ENCODE assay signal across 12 cellular contexts in the genomic region with DNA sequence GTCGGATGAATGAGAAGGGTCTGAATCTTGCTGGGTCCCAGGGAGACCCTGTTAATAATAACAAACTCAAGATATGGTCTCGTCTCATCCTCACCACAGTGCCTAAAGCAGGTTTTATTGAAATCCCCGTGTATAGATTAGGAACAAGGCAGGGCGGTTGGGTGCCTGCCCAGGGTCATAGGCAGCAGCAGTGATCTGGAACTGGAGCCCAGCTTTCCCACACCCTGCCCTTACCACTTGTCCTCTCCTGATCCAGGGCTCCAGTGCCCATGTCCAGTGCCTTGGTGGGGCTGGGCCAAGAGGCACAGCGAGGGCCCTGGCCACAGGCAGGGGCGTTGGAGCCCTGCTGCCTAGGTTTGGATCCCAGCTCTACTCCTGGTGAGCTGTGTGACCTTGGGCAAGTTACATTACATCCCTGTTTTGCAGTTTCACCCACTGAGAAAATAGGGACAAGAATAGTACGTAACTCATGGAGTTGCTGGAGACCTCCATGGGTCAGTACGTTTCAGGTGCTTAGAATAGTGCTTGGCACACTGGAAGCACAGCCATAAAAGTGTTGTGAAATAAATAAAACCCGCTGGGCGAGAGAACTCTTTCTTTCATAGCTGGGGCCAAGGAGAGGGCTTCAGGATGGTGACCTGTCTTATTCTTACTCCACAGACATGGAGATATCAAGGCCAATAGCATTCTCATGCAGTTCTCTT.
"Had no signal": no experiment of that assay in that cellular context is flagged by ENCODE, and none has a peak within 500 bp of the region (broad histone marks: within the 10 kb centered on the region; RNA-seq: fewer than 3 reads in every experiment).

No MANE protein-coding gene starts in this region.

- FAIRE-seq: frontal cortex had no signal

- H3K4me1 ChIP-seq: colonic mucosa had no signal

- DNase-seq: activated CD8-positive, alpha-beta memory T cell treated with anti-CD3 and anti-CD28 coated beads, Interleukin-2, amount 50 U/mL, for 4 hours; activated CD8-positive, alpha-beta T cell treated with anti-CD3 and anti-CD28 coated beads for 36 hours; colonic mucosa; islet precursor cell; left ventricle myocardium superior; nephron progenitor cell; stimulated activated CD4-positive, alpha-beta T cell treated with anti-CD3 and anti-CD28 coated beads, Interleukin-4, amount 100 ng/mL, for 1 hour; stimulated activated CD8-positive, alpha-beta memory T cell treated with anti-CD3 and anti-CD28 coated beads, Interleukin-4, amount 100 ng/mL, for 48 hours; testis had no signal

- H3K27me3 Mint-ChIP-seq: activated CD8-positive, alpha-beta T cell treated with anti-CD3 and anti-CD28 coated beads for 36 hours; stimulated activated naive CD8-positive, alpha-beta T cell treated with anti-CD3 and anti-CD28 coated beads, Interleukin-15, Interleukin-2, amounts not matched to agents 100 ng/mL and 50 ng/mL, for 24 hours had no signal

- H3K36me3 ChIP-seq: colonic mucosa had no signal

- H3K4me3 ChIP-seq: colonic mucosa, testis had no signal

- H3K9me3 ChIP-seq: colonic mucosa, testis had no signal

- H3K36me3 Mint-ChIP-seq: mesothelial cell of epicardium had no signal

- H3K27ac Mint-ChIP-seq: activated CD8-positive, alpha-beta T cell treated with anti-CD3 and anti-CD28 coated beads for 36 hours; mesothelial cell of epicardium; stimulated activated naive CD8-positive, alpha-beta T cell treated with anti-CD3 and anti-CD28 coated beads, Interleukin-15, Interleukin-2, amounts not matched to agents 100 ng/mL and 50 ng/mL, for 24 hours had no signal

- H3K9me3 Mint-ChIP-seq: activated CD8-positive, alpha-beta T cell treated with anti-CD3 and anti-CD28 coated beads for 36 hours; mesothelial cell of epicardium; nephron progenitor cell; stimulated activated naive CD8-positive, alpha-beta T cell treated with anti-CD3 and anti-CD28 coated beads, Interleukin-15, Interleukin-2, amounts not matched to agents 100 ng/mL and 50 ng/mL, for 24 hours had no signal

- H3K27ac ChIP-seq: colonic mucosa, testis had no signal

- H3K4me3 Mint-ChIP-seq: activated CD8-positive, alpha-beta T cell treated with anti-CD3 and anti-CD28 coated beads for 36 hours; mesothelial cell of epicardium; nephron progenitor cell; stimulated activated naive CD8-positive, alpha-beta T cell treated with anti-CD3 and anti-CD28 coated beads, Interleukin-15, Interleukin-2, amounts not matched to agents 100 ng/mL and 50 ng/mL, for 24 hours had no signal

- H3K27me3 ChIP-seq: colonic mucosa, testis had no signal

- ATAC-seq: activated CD8-positive, alpha-beta T cell treated with anti-CD3 and anti-CD28 coated beads for 36 hours; left ventricle myocardium superior had no signal
